1 cellular context compared by ENCODE assay signal in genomic region chr2:171416009-171416926, GRCh38.
TF ChIP-seq lines count a peak whose summit lies in the region.

No MANE protein-coding gene starts in this region.

TF ChIP-seq in K562, 482 proteins besides CTCF, POLR2A, EP300 and RAD21 (continued from another document and continues in another):
- TF ChIP-seq, protein P1, sequence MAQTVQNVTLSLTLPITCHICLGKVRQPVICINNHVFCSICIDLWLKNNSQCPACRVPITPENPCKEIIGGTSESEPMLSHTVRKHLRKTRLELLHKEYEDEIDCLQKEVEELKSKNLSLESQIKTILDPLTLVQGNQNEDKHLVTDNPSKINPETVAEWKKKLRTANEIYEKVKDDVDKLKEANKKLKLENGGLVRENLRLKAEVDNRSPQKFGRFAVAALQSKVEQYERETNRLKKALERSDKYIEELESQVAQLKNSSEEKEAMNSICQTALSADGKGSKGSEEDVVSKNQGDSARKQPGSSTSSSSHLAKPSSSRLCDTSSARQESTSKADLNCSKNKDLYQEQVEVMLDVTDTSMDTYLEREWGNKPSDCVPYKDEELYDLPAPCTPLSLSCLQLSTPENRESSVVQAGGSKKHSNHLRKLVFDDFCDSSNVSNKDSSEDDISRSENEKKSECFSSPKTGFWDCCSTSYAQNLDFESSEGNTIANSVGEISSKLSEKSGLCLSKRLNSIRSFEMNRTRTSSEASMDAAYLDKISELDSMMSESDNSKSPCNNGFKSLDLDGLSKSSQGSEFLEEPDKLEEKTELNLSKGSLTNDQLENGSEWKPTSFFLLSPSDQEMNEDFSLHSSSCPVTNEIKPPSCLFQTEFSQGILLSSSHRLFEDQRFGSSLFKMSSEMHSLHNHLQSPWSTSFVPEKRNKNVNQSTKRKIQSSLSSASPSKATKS (CRISPR knock-in tag; IDR thresholded peaks at IDR 0.05), result no peak
- no peak for TF ChIP-seq MBD2 (IDR thresholded peaks at IDR 0.05; ENCODE audit: borderline replicate concordance, low read depth)
- no peak for TF ChIP-seq SIX5 (IDR thresholded peaks at IDR 0.05; ENCODE audit: borderline replicate concordance in 1 of 2, insufficient read depth in 1 of 2, low read depth in 1 of 2, low read length in 2 of 2)
- no peak for TF ChIP-seq ARNT (IDR thresholded peaks at IDR 0.05)
- no peak for TF ChIP-seq FOXA1 (IDR thresholded peaks at IDR 0.05; ENCODE audit: borderline replicate concordance)
- no peak for TF ChIP-seq MYNN (IDR thresholded peaks at IDR 0.05)
- no peak for TF ChIP-seq MYNN (CRISPR knock-in tag; IDR thresholded peaks at IDR 0.05)
- TF ChIP-seq USF2 (CRISPR knock-in tag; IDR thresholded peaks at IDR 0.05), result no peak
- no peak for TF ChIP-seq PBX2 (CRISPR knock-in tag; IDR thresholded peaks at IDR 0.05; ENCODE audit: low read depth)
- no peak for TF ChIP-seq PBX2 (tag; conservative IDR thresholded peaks at IDR 0.05; ENCODE audit: low read depth)
- no peak for TF ChIP-seq LARP7 (IDR thresholded peaks at IDR 0.05)
- TF ChIP-seq TCF3 (CRISPR knock-in tag; IDR thresholded peaks at IDR 0.05), result peak; percentile 50
- TF ChIP-seq VEZF1 (CRISPR knock-in tag; IDR thresholded peaks at IDR 0.05), result no peak
- TF ChIP-seq SRSF7 (optimal IDR thresholded peaks at IDR 0.05; ENCODE audit: low read depth, low read length), result no peak
- peak; percentile 78 for TF ChIP-seq DEAF1 (CRISPR knock-in tag; IDR thresholded peaks at IDR 0.05)
- no peak for TF ChIP-seq HDAC3 (IDR thresholded peaks at IDR 0.05; ENCODE audit: borderline replicate concordance, partially characterized antibody)
- TF ChIP-seq, protein P2, sequence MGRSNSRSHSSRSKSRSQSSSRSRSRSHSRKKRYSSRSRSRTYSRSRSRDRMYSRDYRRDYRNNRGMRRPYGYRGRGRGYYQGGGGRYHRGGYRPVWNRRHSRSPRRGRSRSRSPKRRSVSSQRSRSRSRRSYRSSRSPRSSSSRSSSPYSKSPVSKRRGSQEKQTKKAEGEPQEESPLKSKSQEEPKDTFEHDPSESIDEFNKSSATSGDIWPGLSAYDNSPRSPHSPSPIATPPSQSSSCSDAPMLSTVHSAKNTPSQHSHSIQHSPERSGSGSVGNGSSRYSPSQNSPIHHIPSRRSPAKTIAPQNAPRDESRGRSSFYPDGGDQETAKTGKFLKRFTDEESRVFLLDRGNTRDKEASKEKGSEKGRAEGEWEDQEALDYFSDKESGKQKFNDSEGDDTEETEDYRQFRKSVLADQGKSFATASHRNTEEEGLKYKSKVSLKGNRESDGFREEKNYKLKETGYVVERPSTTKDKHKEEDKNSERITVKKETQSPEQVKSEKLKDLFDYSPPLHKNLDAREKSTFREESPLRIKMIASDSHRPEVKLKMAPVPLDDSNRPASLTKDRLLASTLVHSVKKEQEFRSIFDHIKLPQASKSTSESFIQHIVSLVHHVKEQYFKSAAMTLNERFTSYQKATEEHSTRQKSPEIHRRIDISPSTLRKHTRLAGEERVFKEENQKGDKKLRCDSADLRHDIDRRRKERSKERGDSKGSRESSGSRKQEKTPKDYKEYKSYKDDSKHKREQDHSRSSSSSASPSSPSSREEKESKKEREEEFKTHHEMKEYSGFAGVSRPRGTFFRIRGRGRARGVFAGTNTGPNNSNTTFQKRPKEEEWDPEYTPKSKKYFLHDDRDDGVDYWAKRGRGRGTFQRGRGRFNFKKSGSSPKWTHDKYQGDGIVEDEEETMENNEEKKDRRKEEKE (IDR thresholded peaks at IDR 0.05; ENCODE audit: borderline replicate concordance in 1 of 2, control insufficient read depth in 1 of 2, low read depth in 2 of 2, low read length in 1 of 2), result no peak
- TF ChIP-seq DMBX1 (CRISPR knock-in tag; IDR thresholded peaks at IDR 0.05; ENCODE audit: borderline replicate concordance), result no peak
- no peak for TF ChIP-seq ZNF644 (tag; IDR thresholded peaks at IDR 0.05; ENCODE audit: low read depth)
- TF ChIP-seq ZNF224 (CRISPR knock-in tag; IDR thresholded peaks at IDR 0.05), result no peak
- TF ChIP-seq ZFP1 (CRISPR knock-in tag; IDR thresholded peaks at IDR 0.05), result no peak
- TF ChIP-seq ZBTB7A (IDR thresholded peaks at IDR 0.05; ENCODE audit: borderline replicate concordance, control insufficient read depth, low read depth, low read length), result no peak
- TF ChIP-seq ARID1B (IDR thresholded peaks at IDR 0.05), result peak; percentile 44
- TF ChIP-seq ZBTB2 (IDR thresholded peaks at IDR 0.05), result no peak
- 0 out of 2 replicates have a peak, but pooled peaks have one; percentile 31 for TF ChIP-seq L3MBTL2 (IDR thresholded peaks at IDR 0.05)
- no peak for TF ChIP-seq POU5F1 (IDR thresholded peaks at IDR 0.05; ENCODE audit: borderline replicate concordance, low read depth, low read length, partially characterized antibody)
- no peak for TF ChIP-seq TSHZ1 (CRISPR knock-in tag; IDR thresholded peaks at IDR 0.05)
- TF ChIP-seq ZHX1 (conservative IDR thresholded peaks at IDR 0.05; ENCODE audit: low read length), result no peak
- TF ChIP-seq ZKSCAN8 (CRISPR knock-in tag; IDR thresholded peaks at IDR 0.05), result no peak
- TF ChIP-seq ZC3H8 (IDR thresholded peaks at IDR 0.05), result no peak
- TF ChIP-seq TEAD4 (IDR thresholded peaks at IDR 0.05; ENCODE audit: low read length), result no peak; the same call in 1 of the 2 replicates
- TF ChIP-seq TEAD4 (CRISPR knock-in tag; IDR thresholded peaks at IDR 0.05; ENCODE audit: borderline replicate concordance), result no peak
- peak; percentile 25 for TF ChIP-seq MEIS2 (IDR thresholded peaks at IDR 0.05; ENCODE audit: partially characterized antibody)
- 0 out of 4 replicates have a peak, but pooled peaks of 1 of the 2 experiments have one; percentile 30 for TF ChIP-seq SRF (CRISPR knock-in tag; IDR thresholded peaks at IDR 0.05)
- peak; percentile 84 for TF ChIP-seq SMC3 (conservative IDR thresholded peaks at IDR 0.05; ENCODE audit: insufficient read depth, low read depth, low read length)
- no peak for TF ChIP-seq ZNF23 (CRISPR knock-in tag; IDR thresholded peaks at IDR 0.05)
- TF ChIP-seq MTA1 (IDR thresholded peaks at IDR 0.05; ENCODE audit: borderline replicate concordance), result no peak
- TF ChIP-seq SNRNP70 (optimal IDR thresholded peaks at IDR 0.05; ENCODE audit: low read depth, low read length), result no peak
- TF ChIP-seq E2F5 (CRISPR knock-in tag; IDR thresholded peaks at IDR 0.05), result 0 out of 2 replicates have a peak, but pooled peaks have one; percentile 38
